ENCODE assay signal across 8 cellular contexts in genomic region chr4:77240469-77241066, GRCh38.
A peak's percentile ranks its signal among the peaks of the same experiment; 100 is the strongest.
DNase-seq lines count a peak whose midpoint lies in the region; ATAC-seq and TF ChIP-seq lines count a peak whose summit lies in the region.

No MANE protein-coding gene starts in this region.

- ATAC-seq in HG02588 (IDR thresholded peaks at IDR 0.05; ENCODE audit: unreplicated experiment), result peak; percentile 73

- H3K27ac ChIP-seq in VCaP (no peak overlapping the region), breast epithelium (no peak overlapping the region)

- H3K27me3 ChIP-seq in breast epithelium, result no peaks in the 10 kb centered on the region
- H3K27me3 ChIP-seq in kidney epithelial cell (ENCODE audit: control insufficient read depth, insufficient read depth, low read length), result peaks cover 9% of the 10 kb centered on the region

- peak; percentile 3 for DNase-seq in NCI-H1694 (lab: John Stamatoyannopoulos, UW)
- peak in 1 of 2 donors; percentile 54 for DNase-seq in breast epithelium (ENCODE audit: low spot score in 2 of 2)
- DNase-seq in kidney epithelial cell (ENCODE audit: low read depth), result no peak
- DNase-seq in stimulated activated CD4-positive, alpha-beta T cell treated with anti-CD3 and anti-CD28 coated beads, Interleukin-4, amount 100 ng/mL, for 4 hours, result peak; percentile 30 to 52
- DNase-seq in OCI-M2 (lab: John Stamatoyannopoulos, UW; ENCODE audit: unreplicated experiment), result no peak

- H3K9me3 ChIP-seq in breast epithelium, result no peaks in the 10 kb centered on the region

- intact Hi-C loops in breast epithelium (cut with DNase I; ENCODE audit: low total_unique reads), result no loop called here

- no peak for TF ChIP-seq POLR2A in breast epithelium (IDR thresholded peaks at IDR 0.05)

- TF ChIP-seq CTCF in GM12874 (IDR thresholded peaks at IDR 0.05; ENCODE audit: insufficient read depth, low read depth, low read length) (peak; percentile 86), VCaP (conservative IDR thresholded peaks at IDR 0.05) (peak; percentile 92), breast epithelium (IDR thresholded peaks at IDR 0.05) (peak in 2 of 3 donors; percentile 52 to 53), kidney epithelial cell (IDR thresholded peaks at IDR 0.05; ENCODE audit: insufficient read depth, low read length, poor library complexity, severe bottlenecking) (peak; percentile 83)

- H3K4me1 ChIP-seq in breast epithelium, result no peaks in the 10 kb centered on the region

- H3K36me3 ChIP-seq in breast epithelium (no peaks in the 10 kb centered on the region), kidney epithelial cell (ENCODE audit: control insufficient read depth, insufficient read depth, low read length) (no peaks in the 10 kb centered on the region)

- H3K4me3 ChIP-seq in breast epithelium (no peak overlapping the region), kidney epithelial cell (ENCODE audit: low read depth, low read length) (no peak overlapping the region)

Comparison
In these comparisons a context has a peak if more than half of its experiments do, and no peak if none do; other contexts are left out.
1. DNase-seq: peak in NCI-H1694 (single experiment) and stimulated activated CD4-positive, alpha-beta T cell treated with anti-CD3 and anti-CD28 coated beads, Interleukin-4, amount 100 ng/mL, for 4 hours (2 of 2); none in kidney epithelial cell (single experiment) and OCI-M2 (single experiment).
2. Peak in every context shown above with its lines, with median percentiles within 50 percentile points of each other: CTCF ChIP-seq.